19 cellular contexts compared by ENCODE assay signal in the genomic region with DNA sequence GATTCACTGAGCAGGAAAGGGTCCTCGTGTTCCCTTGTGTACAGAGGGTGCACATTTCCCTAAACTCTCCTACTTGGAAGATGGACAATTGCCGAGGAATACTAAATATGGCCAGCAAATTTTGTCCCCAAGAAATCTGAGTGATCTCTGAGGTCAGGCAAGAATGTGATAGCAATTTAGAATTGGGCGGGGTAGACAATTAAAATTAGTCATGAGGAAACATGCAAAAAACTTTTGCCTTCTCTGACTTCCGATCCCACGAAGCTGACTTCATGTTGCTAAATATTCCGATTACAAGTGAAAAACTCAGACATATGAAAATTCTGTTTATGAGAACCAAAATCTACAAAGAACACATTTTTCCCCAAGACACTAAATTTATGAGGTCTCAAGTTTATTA.
DNase-seq lines count a peak whose midpoint lies in the region; ATAC-seq and TF ChIP-seq lines count a peak whose summit lies in the region.
"Had no signal": no experiment of that assay in that cellular context is flagged by ENCODE, and none has a peak within 500 bp of the region (broad histone marks: within the 10 kb centered on the region; RNA-seq: fewer than 3 reads in every experiment).

No MANE protein-coding gene starts in this region.

- peaks cover 16% of the 10 kb centered on the region for H3K9me3 Mint-ChIP-seq in activated naive CD4-positive, alpha-beta T cell treated with anti-CD3 and anti-CD28 coated beads, Interleukin-2, amount 10 ng/mL, durations not matched to agents 7 days and 5 days

- intact Hi-C loops in esophagus squamous epithelium (cut with DNase I), result no loop called here

- no peak for TF ChIP-seq POLR2A in esophagus squamous epithelium (IDR thresholded peaks at IDR 0.05)

- H3K27ac ChIP-seq in foreskin keratinocyte (no peak overlapping the region), esophagus squamous epithelium (no peak overlapping the region)
- H3K27ac ChIP-seq: C4-2B, KMS-11 had no signal

- no peak overlapping the region for H3K9ac ChIP-seq in adipocyte (ENCODE audit: low read length)
- H3K9ac ChIP-seq: KMS-11 had no signal

- H3K36me3 ChIP-seq in adipocyte (ENCODE audit: control insufficient read depth, insufficient read depth, low read length, severe bottlenecking) (no peaks in the 10 kb centered on the region), esophagus squamous epithelium (no peaks in the 10 kb centered on the region)
- H3K36me3 ChIP-seq: MG63 had no signal

- H3K4me3 Mint-ChIP-seq in activated naive CD4-positive, alpha-beta T cell treated with anti-CD3 and anti-CD28 coated beads, Interleukin-2, amount 10 ng/mL, durations not matched to agents 7 days and 5 days, result no peak overlapping the region

- H3K27me3 ChIP-seq in adipocyte (replicated peaks; ENCODE audit: control insufficient read depth, insufficient read depth, low read length) (no peaks in the 10 kb centered on the region), foreskin keratinocyte (no peaks in the 10 kb centered on the region), esophagus squamous epithelium (no peaks in the 10 kb centered on the region)
- H3K27me3 ChIP-seq: MG63 had no signal

- DNase-seq in EL, result peak; percentile 48
- DNase-seq in LHCN-M2 (ENCODE audit: low read depth), result peak; percentile 55
- peak; percentile 4 for DNase-seq in adipocyte (ENCODE audit: low read depth)
- peak; percentile 16 for DNase-seq in stromal cell of bone marrow (ENCODE audit: low read depth)
- DNase-seq in activated naive CD4-positive, alpha-beta T cell treated with anti-CD3 and anti-CD28 coated beads, Interleukin-2, amount 10 ng/mL, durations not matched to agents 7 days and 5 days, result no peak
- DNase-seq in foreskin keratinocyte, result no peak
- no peak for DNase-seq in esophagus squamous epithelium (lab: John Stamatoyannopoulos, UW)
- DNase-seq in DMS79 (lab: John Stamatoyannopoulos, UW), result no peak
- DNase-seq: DMS 273 treated with DMSO at 0.1 percent for 48 hours, MG63, NCI-H1105 treated with DMSO at 0.1 percent for 48 hours, NCI-H1694 treated with DMSO at 0.1 percent for 48 hours, NCI-H2107, NCI-H2227 treated with DMSO at 0.1 percent for 48 hours, NCI-H524 treated with DMSO at 0.1 percent for 48 hours, SIG-M5, T-helper 2 cell had no signal

- H3K4me1 Mint-ChIP-seq in activated naive CD4-positive, alpha-beta T cell treated with anti-CD3 and anti-CD28 coated beads, Interleukin-2, amount 10 ng/mL, durations not matched to agents 7 days and 5 days, result no peaks in the 10 kb centered on the region

- TF ChIP-seq CTCF in foreskin keratinocyte (conservative IDR thresholded peaks at IDR 0.05), result no peak
- no peak for TF ChIP-seq CTCF in esophagus squamous epithelium (IDR thresholded peaks at IDR 0.05)

- ATAC-seq in foreskin keratinocyte, result no peak

- no peaks in the 10 kb centered on the region for H3K27me3 Mint-ChIP-seq in activated naive CD4-positive, alpha-beta T cell treated with anti-CD3 and anti-CD28 coated beads, Interleukin-2, amount 10 ng/mL, durations not matched to agents 7 days and 5 days

- no peak overlapping the region for H3K27ac Mint-ChIP-seq in activated naive CD4-positive, alpha-beta T cell treated with anti-CD3 and anti-CD28 coated beads, Interleukin-2, amount 10 ng/mL, durations not matched to agents 7 days and 5 days

- CTCF ChIA-PET in activated naive CD4-positive, alpha-beta T cell treated with anti-CD3 and anti-CD28 coated beads, Interleukin-2, amount 10 ng/mL, durations not matched to agents 7 days and 5 days (lab: Charles Lee), result no interaction called here

- 67 to 88% methylated on average over 6 of the region's 6 CpGs for WGBS in esophagus squamous epithelium, 2 donors

- no peaks in the 10 kb centered on the region for H3K36me3 Mint-ChIP-seq in activated naive CD4-positive, alpha-beta T cell treated with anti-CD3 and anti-CD28 coated beads, Interleukin-2, amount 10 ng/mL, durations not matched to agents 7 days and 5 days

- H3K4me1 ChIP-seq in adipocyte (ENCODE audit: control insufficient read depth, insufficient read depth, low read length) (no peaks in the 10 kb centered on the region), foreskin keratinocyte (no peaks in the 10 kb centered on the region), esophagus squamous epithelium (no peaks in the 10 kb centered on the region)

- H3K9me3 ChIP-seq in adipocyte (ENCODE audit: control insufficient read depth, low read length), result no peaks in the 10 kb centered on the region
- no peaks in the 10 kb centered on the region for H3K9me3 ChIP-seq in esophagus squamous epithelium
- H3K9me3 ChIP-seq: MG63 had no signal

- H3K4me3 ChIP-seq in adipocyte (ENCODE audit: low read length) (no peak overlapping the region), esophagus squamous epithelium (no peak overlapping the region)
- H3K4me3 ChIP-seq: MG63 had no signal

Comparison
In these comparisons a context has a peak if more than half of its experiments do, and no peak if none do; other contexts are left out.
1. DNase-seq: peak in EL (single experiment), LHCN-M2 (single experiment), adipocyte (single experiment) and stromal cell of bone marrow (single experiment); none in activated naive CD4-positive, alpha-beta T cell treated with anti-CD3 and anti-CD28 coated beads, Interleukin-2, amount 10 ng/mL, durations not matched to agents 7 days and 5 days (single experiment), foreskin keratinocyte (0 of 2), esophagus squamous epithelium (single experiment) and DMS79 (single experiment).